Comparison of ENCODE assay signal across 22 cellular contexts in the genomic region with DNA sequence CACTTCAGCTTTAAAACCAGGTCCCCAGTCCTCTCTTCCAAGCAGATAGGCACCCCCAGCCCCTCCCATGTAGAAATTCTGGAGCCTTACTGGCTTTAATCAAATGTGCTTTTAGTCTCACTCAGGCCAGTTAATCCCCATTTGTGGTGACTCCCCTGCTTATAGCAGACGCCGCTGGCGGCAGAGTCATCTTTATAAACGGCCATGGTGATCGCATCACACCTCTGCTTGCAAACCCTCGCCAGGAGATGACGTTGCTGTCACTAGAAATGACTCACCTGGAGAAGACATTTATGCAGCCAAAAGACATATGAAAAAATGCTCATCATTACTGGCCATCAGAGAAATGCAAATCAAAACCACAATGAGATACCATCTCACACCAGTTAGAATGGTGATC.
"Had no signal": no experiment of that assay in that cellular context is flagged by ENCODE, and none has a peak within 500 bp of the region (broad histone marks: within the 10 kb centered on the region; RNA-seq: fewer than 3 reads in every experiment).

No MANE protein-coding gene starts in this region.

- H3K36me3 ChIP-seq: cardiac muscle cell, lower lobe of right lung, stomach, transverse colon, uterus had no signal

- H3K9me3 ChIP-seq: body of pancreas, lower lobe of right lung, mucosa of descending colon, stomach, transverse colon, uterus had no signal

- H3K9me3 Mint-ChIP-seq: activated CD4-positive, alpha-beta memory T cell treated with anti-CD3 and anti-CD28 coated beads, Interleukin-2, amount 10 ng/mL, durations not matched to agents 7 days and 5 days; activated CD4-positive, alpha-beta T cell treated with anti-CD3 and anti-CD28 coated beads, Interleukin-2, amount 10 ng/mL, durations not matched to agents 24 days and 14 days; activated naive CD8-positive, alpha-beta T cell treated with anti-CD3 and anti-CD28 coated beads, Interleukin-2, amount 50 U/mL, for 24 hours; stimulated activated memory B cell treated with anti-CD40 and anti-IgM and Interleukin-4, amounts not matched to agents 10 μg/mL and 1 μg/mL and 100 μg/mL, for 72 hours had no signal

- H3K27ac Mint-ChIP-seq: activated CD4-positive, alpha-beta memory T cell treated with anti-CD3 and anti-CD28 coated beads, Interleukin-2, amount 10 ng/mL, durations not matched to agents 7 days and 5 days; activated CD4-positive, alpha-beta T cell treated with anti-CD3 and anti-CD28 coated beads, Interleukin-2, amount 10 ng/mL, durations not matched to agents 24 days and 14 days; activated naive CD8-positive, alpha-beta T cell treated with anti-CD3 and anti-CD28 coated beads, Interleukin-2, amount 50 U/mL, for 24 hours; stimulated activated memory B cell treated with anti-CD40 and anti-IgM and Interleukin-4, amounts not matched to agents 10 μg/mL and 1 μg/mL and 100 μg/mL, for 72 hours had no signal

- H3K27me3 Mint-ChIP-seq: activated CD4-positive, alpha-beta memory T cell treated with anti-CD3 and anti-CD28 coated beads, Interleukin-2, amount 10 ng/mL, durations not matched to agents 7 days and 5 days; activated CD4-positive, alpha-beta T cell treated with anti-CD3 and anti-CD28 coated beads, Interleukin-2, amount 10 ng/mL, durations not matched to agents 24 days and 14 days; activated naive CD8-positive, alpha-beta T cell treated with anti-CD3 and anti-CD28 coated beads, Interleukin-2, amount 50 U/mL, for 24 hours had no signal

- H3K27me3 ChIP-seq: body of pancreas, cardiac muscle cell, transverse colon, uterus had no signal

- DNase-seq: activated CD4-positive, alpha-beta memory T cell treated with anti-CD3 and anti-CD28 coated beads, Interleukin-2, amount 10 ng/mL, durations not matched to agents 7 days and 5 days; activated CD4-positive, alpha-beta T cell treated with anti-CD3 and anti-CD28 coated beads, Interleukin-2, amount 10 ng/mL, durations not matched to agents 24 days and 14 days; activated effector memory CD4-positive, alpha-beta T cell treated with anti-CD3 and anti-CD28 coated beads, Interleukin-2, amount 50 U/mL, for 16 hours; activated naive CD4-positive, alpha-beta T cell treated with anti-CD3 and anti-CD28 coated beads, Interleukin-2, amount 50 U/mL, for 16 hours; activated naive CD8-positive, alpha-beta T cell treated with anti-CD3 and anti-CD28 coated beads, Interleukin-2, amount 50 U/mL, for 24 hours; anterior cingulate cortex; body of pancreas; erythroblast; foreskin keratinocyte; lower lobe of right lung; mesendoderm; mucosa of descending colon; small intestine; stimulated activated CD4-positive, alpha-beta T cell treated with anti-CD3 and anti-CD28 coated beads, Interleukin-2, amount 100 ng/mL, for 24 hours; stomach; transverse colon; uterus had no signal

- H3K4me3 ChIP-seq: body of pancreas, cardiac muscle cell, lower lobe of right lung, mucosa of descending colon, stomach, transverse colon, uterus had no signal

- H3K36me3 Mint-ChIP-seq: stimulated activated memory B cell treated with anti-CD40 and anti-IgM and Interleukin-4, amounts not matched to agents 10 μg/mL and 1 μg/mL and 100 μg/mL, for 72 hours had no signal

- H3K4me1 Mint-ChIP-seq: activated CD4-positive, alpha-beta memory T cell treated with anti-CD3 and anti-CD28 coated beads, Interleukin-2, amount 10 ng/mL, durations not matched to agents 7 days and 5 days; activated CD4-positive, alpha-beta T cell treated with anti-CD3 and anti-CD28 coated beads, Interleukin-2, amount 10 ng/mL, durations not matched to agents 24 days and 14 days; activated naive CD8-positive, alpha-beta T cell treated with anti-CD3 and anti-CD28 coated beads, Interleukin-2, amount 50 U/mL, for 24 hours; stimulated activated memory B cell treated with anti-CD40 and anti-IgM and Interleukin-4, amounts not matched to agents 10 μg/mL and 1 μg/mL and 100 μg/mL, for 72 hours had no signal

- H3K27ac ChIP-seq: body of pancreas, cardiac muscle cell, foreskin keratinocyte, lower lobe of right lung, parathyroid adenoma, stomach, transverse colon, uterus had no signal

- H3K4me3 Mint-ChIP-seq: activated CD4-positive, alpha-beta memory T cell treated with anti-CD3 and anti-CD28 coated beads, Interleukin-2, amount 10 ng/mL, durations not matched to agents 7 days and 5 days; activated CD4-positive, alpha-beta T cell treated with anti-CD3 and anti-CD28 coated beads, Interleukin-2, amount 10 ng/mL, durations not matched to agents 24 days and 14 days; activated naive CD8-positive, alpha-beta T cell treated with anti-CD3 and anti-CD28 coated beads, Interleukin-2, amount 50 U/mL, for 24 hours; stimulated activated memory B cell treated with anti-CD40 and anti-IgM and Interleukin-4, amounts not matched to agents 10 μg/mL and 1 μg/mL and 100 μg/mL, for 72 hours had no signal

- H3K9ac ChIP-seq: parathyroid adenoma had no signal

- ATAC-seq: activated naive CD8-positive, alpha-beta T cell treated with anti-CD3 and anti-CD28 coated beads, Interleukin-2, amount 50 U/mL, for 24 hours; body of pancreas; left lobe of liver; lower lobe of right lung; mucosa of descending colon; sciatic nerve; stimulated activated memory B cell treated with anti-CD40 and anti-IgM and Interleukin-4, amounts not matched to agents 10 μg/mL and 1 μg/mL and 100 μg/mL, for 72 hours had no signal

- H3K4me1 ChIP-seq: body of pancreas, foreskin keratinocyte, lower lobe of right lung, parathyroid adenoma, stomach, transverse colon, uterus had no signal
